ENCODE assay signal across 1 cellular context in the genomic region with DNA sequence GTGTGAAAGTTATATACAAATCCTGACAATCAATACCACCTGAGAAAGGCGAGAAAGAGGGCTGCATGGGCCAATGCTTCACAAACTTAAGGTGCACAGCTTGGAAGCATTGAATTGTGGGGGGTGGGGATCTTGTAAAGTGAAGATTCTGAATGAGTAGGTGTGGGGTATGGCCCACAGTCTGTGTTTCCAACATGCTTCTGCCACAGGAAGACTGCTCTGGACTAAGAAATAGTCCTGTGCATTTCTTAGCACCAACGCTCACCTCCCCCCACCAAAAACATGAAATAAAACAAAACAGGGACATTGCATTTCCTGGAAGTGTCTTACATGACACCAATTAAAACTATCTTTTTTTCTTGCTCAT.
TF ChIP-seq lines count a peak whose summit lies in the region.

No MANE protein-coding gene starts in this region.

TF ChIP-seq in HepG2, 621 proteins besides CTCF, POLR2A, EP300 and RAD21:
- no peak for TF ChIP-seq ZNF430 (CRISPR knock-in tag; IDR thresholded peaks at IDR 0.05)
- no peak for TF ChIP-seq TBP (CRISPR knock-in tag; IDR thresholded peaks at IDR 0.05)
- TF ChIP-seq ASH2L (IDR thresholded peaks at IDR 0.05; ENCODE audit: insufficient read length, low read depth, low read length): peak; percentile 27
- no peak for TF ChIP-seq ZNF496 (CRISPR knock-in tag; IDR thresholded peaks at IDR 0.05; ENCODE audit: insufficient replicate concordance)
- TF ChIP-seq FOXK2 (IDR thresholded peaks at IDR 0.05): no peak
- TF ChIP-seq HNF4G (IDR thresholded peaks at IDR 0.05; ENCODE audit: borderline replicate concordance, low read depth, low read length): no peak
- TF ChIP-seq HNF4G (CRISPR knock-in tag; IDR thresholded peaks at IDR 0.05; ENCODE audit: borderline replicate concordance, low read depth): 0 out of 2 replicates have a peak, but pooled peaks have one; percentile 10
- TF ChIP-seq, protein P1, sequence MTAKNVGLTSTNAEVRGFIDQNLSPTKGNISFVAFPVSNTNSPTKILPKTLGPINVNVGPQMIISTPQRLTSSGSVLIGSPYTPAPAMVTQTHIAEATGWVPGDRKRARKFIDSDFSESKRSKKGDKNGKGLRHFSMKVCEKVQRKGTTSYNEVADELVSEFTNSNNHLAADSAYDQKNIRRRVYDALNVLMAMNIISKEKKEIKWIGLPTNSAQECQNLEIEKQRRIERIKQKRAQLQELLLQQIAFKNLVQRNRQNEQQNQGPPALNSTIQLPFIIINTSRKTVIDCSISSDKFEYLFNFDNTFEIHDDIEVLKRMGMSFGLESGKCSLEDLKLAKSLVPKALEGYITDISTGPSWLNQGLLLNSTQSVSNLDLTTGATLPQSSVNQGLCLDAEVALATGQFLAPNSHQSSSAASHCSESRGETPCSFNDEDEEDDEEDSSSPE (CRISPR knock-in tag; IDR thresholded peaks at IDR 0.05): peak; percentile 9; the same call in 1 of the 2 replicates
- TF ChIP-seq SKI (IDR thresholded peaks at IDR 0.05; ENCODE audit: partially characterized antibody): no peak
- 0 out of 2 replicates have a peak, but pooled peaks have one; percentile 8 for TF ChIP-seq ONECUT2 (CRISPR knock-in tag; IDR thresholded peaks at IDR 0.05)
- TF ChIP-seq ZNF264 (CRISPR knock-in tag; IDR thresholded peaks at IDR 0.05): no peak
- TF ChIP-seq ZNF160 (CRISPR knock-in tag; IDR thresholded peaks at IDR 0.05): peak; percentile 12; the same call in 1 of the 2 replicates
- TF ChIP-seq GZF1 (CRISPR knock-in tag; IDR thresholded peaks at IDR 0.05): no peak
- TF ChIP-seq SNAPC2 (CRISPR knock-in tag; IDR thresholded peaks at IDR 0.05): 0 out of 2 replicates have a peak, but pooled peaks have one; percentile 6
- TF ChIP-seq, protein P2, sequence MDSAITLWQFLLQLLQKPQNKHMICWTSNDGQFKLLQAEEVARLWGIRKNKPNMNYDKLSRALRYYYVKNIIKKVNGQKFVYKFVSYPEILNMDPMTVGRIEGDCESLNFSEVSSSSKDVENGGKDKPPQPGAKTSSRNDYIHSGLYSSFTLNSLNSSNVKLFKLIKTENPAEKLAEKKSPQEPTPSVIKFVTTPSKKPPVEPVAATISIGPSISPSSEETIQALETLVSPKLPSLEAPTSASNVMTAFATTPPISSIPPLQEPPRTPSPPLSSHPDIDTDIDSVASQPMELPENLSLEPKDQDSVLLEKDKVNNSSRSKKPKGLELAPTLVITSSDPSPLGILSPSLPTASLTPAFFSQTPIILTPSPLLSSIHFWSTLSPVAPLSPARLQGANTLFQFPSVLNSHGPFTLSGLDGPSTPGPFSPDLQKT (CRISPR knock-in tag; IDR thresholded peaks at IDR 0.05; ENCODE audit: borderline replicate concordance): no peak
- no peak for TF ChIP-seq SNAI1 (CRISPR knock-in tag; IDR thresholded peaks at IDR 0.05; ENCODE audit: borderline replicate concordance)
- no peak for TF ChIP-seq ZNF773 (CRISPR knock-in tag; IDR thresholded peaks at IDR 0.05; ENCODE audit: borderline replicate concordance)
- no peak for TF ChIP-seq ZBTB7A (CRISPR knock-in tag; IDR thresholded peaks at IDR 0.05)
- 0 out of 2 replicates have a peak, but pooled peaks have one; percentile 0 for TF ChIP-seq ZFP36L1 (CRISPR knock-in tag; IDR thresholded peaks at IDR 0.05)
- TF ChIP-seq ZNF558 (CRISPR knock-in tag; IDR thresholded peaks at IDR 0.05; ENCODE audit: borderline replicate concordance): peak; percentile 52; the same call in 1 of the 2 replicates
- 0 out of 2 replicates have a peak, but pooled peaks have one; percentile 6 for TF ChIP-seq YEATS4 (CRISPR knock-in tag; IDR thresholded peaks at IDR 0.05; ENCODE audit: borderline replicate concordance)
- no peak for TF ChIP-seq ZNF33A (CRISPR knock-in tag; IDR thresholded peaks at IDR 0.05; ENCODE audit: borderline replicate concordance)
- TF ChIP-seq, protein P3, sequence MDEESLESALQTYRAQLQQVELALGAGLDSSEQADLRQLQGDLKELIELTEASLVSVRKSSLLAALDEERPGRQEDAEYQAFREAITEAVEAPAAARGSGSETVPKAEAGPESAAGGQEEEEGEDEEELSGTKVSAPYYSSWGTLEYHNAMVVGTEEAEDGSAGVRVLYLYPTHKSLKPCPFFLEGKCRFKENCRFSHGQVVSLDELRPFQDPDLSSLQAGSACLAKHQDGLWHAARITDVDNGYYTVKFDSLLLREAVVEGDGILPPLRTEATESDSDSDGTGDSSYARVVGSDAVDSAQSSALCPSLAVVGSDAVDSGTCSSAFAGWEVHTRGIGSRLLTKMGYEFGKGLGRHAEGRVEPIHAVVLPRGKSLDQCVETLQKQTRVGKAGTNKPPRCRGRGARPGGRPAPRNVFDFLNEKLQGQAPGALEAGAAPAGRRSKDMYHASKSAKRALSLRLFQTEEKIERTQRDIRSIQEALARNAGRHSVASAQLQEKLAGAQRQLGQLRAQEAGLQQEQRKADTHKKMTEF (CRISPR knock-in tag; IDR thresholded peaks at IDR 0.05): peak; percentile 12; the same call in 1 of the 2 replicates
- no peak for TF ChIP-seq DNMT1 (CRISPR knock-in tag; IDR thresholded peaks at IDR 0.05)
- TF ChIP-seq, protein P4, sequence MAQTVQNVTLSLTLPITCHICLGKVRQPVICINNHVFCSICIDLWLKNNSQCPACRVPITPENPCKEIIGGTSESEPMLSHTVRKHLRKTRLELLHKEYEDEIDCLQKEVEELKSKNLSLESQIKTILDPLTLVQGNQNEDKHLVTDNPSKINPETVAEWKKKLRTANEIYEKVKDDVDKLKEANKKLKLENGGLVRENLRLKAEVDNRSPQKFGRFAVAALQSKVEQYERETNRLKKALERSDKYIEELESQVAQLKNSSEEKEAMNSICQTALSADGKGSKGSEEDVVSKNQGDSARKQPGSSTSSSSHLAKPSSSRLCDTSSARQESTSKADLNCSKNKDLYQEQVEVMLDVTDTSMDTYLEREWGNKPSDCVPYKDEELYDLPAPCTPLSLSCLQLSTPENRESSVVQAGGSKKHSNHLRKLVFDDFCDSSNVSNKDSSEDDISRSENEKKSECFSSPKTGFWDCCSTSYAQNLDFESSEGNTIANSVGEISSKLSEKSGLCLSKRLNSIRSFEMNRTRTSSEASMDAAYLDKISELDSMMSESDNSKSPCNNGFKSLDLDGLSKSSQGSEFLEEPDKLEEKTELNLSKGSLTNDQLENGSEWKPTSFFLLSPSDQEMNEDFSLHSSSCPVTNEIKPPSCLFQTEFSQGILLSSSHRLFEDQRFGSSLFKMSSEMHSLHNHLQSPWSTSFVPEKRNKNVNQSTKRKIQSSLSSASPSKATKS (CRISPR knock-in tag; IDR thresholded peaks at IDR 0.05): no peak; the same call in 1 of the 2 replicates
- 0 out of 2 replicates have a peak, but pooled peaks have one; percentile 76 for TF ChIP-seq ZNF878 (CRISPR knock-in tag; IDR thresholded peaks at IDR 0.05)
- TF ChIP-seq FLYWCH1 (CRISPR knock-in tag; IDR thresholded peaks at IDR 0.05): 0 out of 2 replicates have a peak, but pooled peaks have one; percentile 29
- TF ChIP-seq RBFOX2 (IDR thresholded peaks at IDR 0.05; ENCODE audit: low read depth, low read length): peak; percentile 41; the same call in 1 of the 2 replicates
